ENCODE assay signal across 13 cellular contexts in the genomic region with DNA sequence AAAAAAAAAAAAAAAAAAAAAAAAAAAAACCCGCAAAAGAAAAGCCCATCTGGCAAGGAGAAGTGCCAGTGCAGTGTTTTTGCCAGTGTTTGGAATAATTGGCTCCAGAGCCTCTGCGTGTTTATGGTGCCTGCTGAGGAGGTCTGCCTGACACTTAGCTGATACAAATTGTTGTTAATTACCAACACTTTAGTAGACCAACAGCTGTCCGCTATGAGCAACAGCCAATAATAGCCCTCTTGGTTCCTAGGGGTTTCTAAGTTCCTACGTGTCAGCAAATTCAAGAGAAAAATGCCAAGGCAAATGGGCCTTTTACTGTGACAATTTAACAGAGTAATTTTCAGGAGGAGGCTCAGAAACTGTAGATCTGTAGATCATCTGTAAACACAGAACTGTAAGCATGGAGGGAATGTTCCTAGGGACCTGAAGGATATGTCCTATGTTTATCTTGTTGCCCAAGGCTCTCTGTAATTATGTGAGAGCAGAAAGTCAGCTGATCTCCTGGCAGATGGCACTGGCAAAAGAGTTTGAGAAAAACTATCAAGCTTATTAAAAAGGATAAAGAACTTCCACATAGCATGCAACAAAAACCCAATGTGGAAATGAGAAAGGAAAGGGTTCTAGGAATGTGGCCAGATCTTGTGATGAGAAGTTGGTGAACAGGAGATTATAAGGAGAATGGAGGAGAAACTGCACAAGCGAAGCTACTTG.
A peak's percentile ranks its signal among the peaks of the same experiment; 100 is the strongest.
DNase-seq lines count a peak whose midpoint lies in the region; FAIRE-seq and TF ChIP-seq lines count a peak whose summit lies in the region.
"Had no signal": no experiment of that assay in that cellular context is flagged by ENCODE, and none has a peak within 500 bp of the region (broad histone marks: within the 10 kb centered on the region; RNA-seq: fewer than 3 reads in every experiment).

No MANE protein-coding gene starts in this region.

- DNase-seq in G401 (ENCODE audit: low spot score) (peak; percentile 31), NCI-H524 treated with DMSO at 0.1 percent for 48 hours (lab: John Stamatoyannopoulos, UW) (peak; percentile 88), fibroblast of peridontal ligament (ENCODE audit: extremely low read depth) (peak; percentile 73), retina (peak; percentile 9), NCI-H345 (lab: John Stamatoyannopoulos, UW) (no peak), stomach (no peak), D721Med (ENCODE audit: insufficient read length, low spot score) (no peak)
- DNase-seq in effector memory CD4-positive, alpha-beta T cell, result no peak
- DNase-seq: activated naive CD8-positive, alpha-beta T cell treated with anti-CD3 and anti-CD28 coated beads for 36 hours; NCI-H187; OCI-M1; spleen had no signal

- FAIRE-seq in D721Med (lab: Jason Lieb, UNC), result no peak

- no peaks in the 10 kb centered on the region for H3K36me3 ChIP-seq in stomach
- H3K36me3 ChIP-seq in effector memory CD4-positive, alpha-beta T cell (ENCODE audit: control insufficient read depth, insufficient read depth, low read length), result no peaks in the 10 kb centered on the region
- H3K36me3 ChIP-seq: spleen had no signal

- H3K4me3 ChIP-seq in stomach, result no peak overlapping the region
- no peak overlapping the region for H3K4me3 ChIP-seq in effector memory CD4-positive, alpha-beta T cell (ENCODE audit: insufficient read depth, low read depth, low read length, poor library complexity, severe bottlenecking)
- H3K4me3 ChIP-seq: lung, spleen had no signal

- intact Hi-C loops in stomach (cut with DNase I; ENCODE audit: low total_unique reads), result no loop called here

- TF ChIP-seq EP300 in stomach (IDR thresholded peaks at IDR 0.05), result no peak

- in situ Hi-C loops in G401 (cut with HindIII; ENCODE audit: low sequenced_read_pairs), result no loop called here

- no peak for TF ChIP-seq POLR2A in stomach (IDR thresholded peaks at IDR 0.05)

- H3K4me1 ChIP-seq in stomach, result no peaks in the 10 kb centered on the region
- no peaks in the 10 kb centered on the region for H3K4me1 ChIP-seq in effector memory CD4-positive, alpha-beta T cell (ENCODE audit: control insufficient read depth, insufficient read depth, low read length, poor library complexity, severe bottlenecking)
- H3K4me1 ChIP-seq: spleen had no signal

- no peaks in the 10 kb centered on the region for H3K27me3 ChIP-seq in stomach
- no peaks in the 10 kb centered on the region for H3K27me3 ChIP-seq in effector memory CD4-positive, alpha-beta T cell (replicated peaks; ENCODE audit: control insufficient read depth, insufficient read depth, low read length, poor library complexity, severe bottlenecking)
- H3K27me3 ChIP-seq: spleen had no signal

- WGBS in stomach, 5 donors, result 62 to 79% (median 68%) methylated on average over 5 of the region's 5 CpGs

- no peak for TF ChIP-seq CTCF in stomach (IDR thresholded peaks at IDR 0.05)
- TF ChIP-seq CTCF in D721Med (IDR thresholded peaks at IDR 0.05; ENCODE audit: insufficient read depth, missing control alignments), result no peak

- no peaks in the 10 kb centered on the region for H3K9me3 ChIP-seq in stomach
- H3K9me3 ChIP-seq in effector memory CD4-positive, alpha-beta T cell (ENCODE audit: control insufficient read depth, low read length), result no peaks in the 10 kb centered on the region
- H3K9me3 ChIP-seq: spleen had no signal

- peak overlapping the region in 2 of 5 donors; percentile 5 to 32 for H3K27ac ChIP-seq in stomach
- no peak overlapping the region for H3K27ac ChIP-seq in effector memory CD4-positive, alpha-beta T cell (ENCODE audit: insufficient read depth, low read length, poor library complexity, severe bottlenecking)
- H3K27ac ChIP-seq: spleen had no signal

Comparison
In these comparisons a context has a peak if more than half of its experiments do, and no peak if none do; other contexts are left out.
1. DNase-seq: peak in G401 (single experiment), NCI-H524 treated with DMSO at 0.1 percent for 48 hours (single experiment), fibroblast of peridontal ligament (single experiment) and retina (single experiment); none in NCI-H345 (single experiment), stomach (single experiment), effector memory CD4-positive, alpha-beta T cell (0 of 3) and D721Med (single experiment).